ENCODE assay signal across 1 cellular context in the genomic region with DNA sequence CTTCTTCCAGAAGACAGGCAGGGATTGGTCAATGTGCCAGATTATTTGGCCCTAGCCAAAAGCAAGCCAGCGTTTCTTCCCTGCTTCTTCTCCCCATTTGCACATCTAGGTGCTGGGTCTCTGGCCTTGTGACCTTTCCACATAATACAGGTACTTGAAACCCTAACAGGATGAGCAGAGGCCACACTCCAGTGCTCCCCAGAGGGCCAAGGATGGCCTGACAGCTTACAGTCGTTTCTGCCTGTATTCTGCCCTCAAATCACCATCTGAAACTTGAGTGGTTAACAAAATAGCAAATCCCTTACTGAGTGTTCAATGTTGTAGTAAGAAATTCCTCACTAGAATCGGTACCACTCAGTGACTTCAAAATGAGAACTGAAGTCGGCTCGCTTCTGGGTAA.
TF ChIP-seq lines count a peak whose summit lies in the region.

No MANE protein-coding gene starts in this region.

TF ChIP-seq in K562, 482 proteins besides CTCF, POLR2A, EP300 and RAD21 (continued from another document):
- no peak for TF ChIP-seq HDAC3 (IDR thresholded peaks at IDR 0.05; ENCODE audit: borderline replicate concordance, partially characterized antibody)
TF ChIP-seq in K562: peak in this region for 1.
